ENCODE assay signal across 1 cellular context in genomic region chr3:138687236-138687635, GRCh38.
TF ChIP-seq lines count a peak whose summit lies in the region.

No MANE protein-coding gene starts in this region.

TF ChIP-seq in HepG2, 621 proteins besides CTCF, POLR2A, EP300 and RAD21 (continued from another document):
- TF ChIP-seq ZNF543 (CRISPR knock-in tag; IDR thresholded peaks at IDR 0.05) (no peak), ZNF513 (CRISPR knock-in tag; conservative IDR thresholded peaks at IDR 0.05) (no peak), ZNF121 (CRISPR knock-in tag; IDR thresholded peaks at IDR 0.05) (peak; percentile 92), NFATC3 (CRISPR knock-in tag; IDR thresholded peaks at IDR 0.05) (no peak), SMARCC2 (IDR thresholded peaks at IDR 0.05) (no peak)
